Comparison of ENCODE assay signal across 27 cellular contexts in the genomic region with DNA sequence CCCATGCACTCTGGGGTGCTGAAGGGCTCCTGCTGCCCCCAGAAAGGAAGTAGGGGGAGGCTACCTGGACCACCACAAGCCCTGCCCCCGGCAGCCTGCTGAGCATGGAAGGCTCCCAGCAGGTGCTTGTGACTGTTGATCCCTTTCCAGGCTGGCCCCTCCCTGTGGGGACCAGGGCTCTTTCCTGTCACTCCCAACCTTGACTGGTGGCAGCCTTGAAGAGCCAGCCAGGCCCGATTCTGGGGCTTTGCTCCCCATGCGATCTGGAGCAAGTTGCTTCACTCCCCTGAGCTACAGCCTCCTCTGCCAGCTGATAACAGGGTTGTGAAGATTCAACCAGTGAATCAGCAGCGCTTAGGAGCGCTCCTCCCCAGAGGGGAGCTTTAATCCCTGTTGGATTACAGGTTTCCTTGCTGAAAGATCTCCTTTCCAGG. TPM values are rescaled to one million over a fixed set of nuclear protein-coding genes. Genes with fewer than 3 reads are reported as not detected.
A peak's percentile ranks its signal among the peaks of the same experiment; 100 is the strongest.
DNase-seq lines count a peak whose midpoint lies in the region; ATAC-seq, FAIRE-seq and TF ChIP-seq lines count a peak whose summit lies in the region.
"Had no signal": no experiment of that assay in that cellular context is flagged by ENCODE, and none has a peak within 500 bp of the region (broad histone marks: within the 10 kb centered on the region; RNA-seq: fewer than 3 reads in every experiment).

No MANE protein-coding gene starts in this region.

- no peaks in the 10 kb centered on the region for H3K9me3 Mint-ChIP-seq in activated CD4-positive, alpha-beta T cell treated with anti-CD3 and anti-CD28 coated beads, Interleukin-2, amount 10 ng/mL, durations not matched to agents 7 days and 5 days
- H3K9me3 Mint-ChIP-seq: activated T-helper 1 cell treated with anti-CD3 and anti-CD28 coated beads, Interleukin-12 subunit alpha, Interleukin-12 subunit beta, Interleukin-2, Interleukin-4 antibody, amounts not matched to agents 30 ng/mL and 10 ng/mL and 1 ng/mL, durations not matched to agents 14 hours and 24 hours and 36 hours; naive thymus-derived CD8-positive, alpha-beta T cell; stimulated activated memory B cell treated with anti-CD40 and anti-IgM and Interleukin-4, amounts not matched to agents 10 μg/mL and 1 μg/mL and 100 μg/mL, for 72 hours had no signal

- H2AFZ ChIP-seq in mammary epithelial cell (ENCODE audit: low read depth, low read length) (no peak overlapping the region), hepatocyte (no peak overlapping the region)
- H2AFZ ChIP-seq: PC-9 had no signal

- no peaks in the 10 kb centered on the region for H3K9me2 ChIP-seq in hepatocyte (replicated peaks; ENCODE audit: insufficient read depth)

- CTCF ChIA-PET in mammary epithelial cell (lab: Charles Lee; ENCODE audit: low non-redundant PET), result no interaction called here
- CTCF ChIA-PET in Panc1 (lab: Charles Lee), result no interaction called here
- CTCF ChIA-PET in activated CD4-positive, alpha-beta T cell treated with anti-CD3 and anti-CD28 coated beads, Interleukin-2, amount 10 ng/mL, durations not matched to agents 7 days and 5 days (lab: Charles Lee), result interaction anchor here (1.0 to 2.0 kb wide), 2 partner anchors 15 to 123 kb away, joined by 5 to 6 read pairs; no protein-coding TSS in a partner anchor

- TF ChIP-seq CTCF in breast epithelium (IDR thresholded peaks at IDR 0.05), result no peak
- no peak for TF ChIP-seq CTCF in mammary epithelial cell (conservative IDR thresholded peaks at IDR 0.05 in 1 of 2, IDR thresholded peaks at IDR 0.05 in 1 of 2; ENCODE audit: extremely low read depth in 1 of 2, insufficient read depth in 1 of 2, low read depth in 1 of 2, low read length in 2 of 2)
- TF ChIP-seq CTCF in Panc1 (IDR thresholded peaks at IDR 0.05), result no peak
- no peak for TF ChIP-seq CTCF in hepatocyte (IDR thresholded peaks at IDR 0.05; ENCODE audit: poor library complexity)

- FAIRE-seq in RCC 7860 (lab: Jason Lieb, UNC) (no peak), small intestine (lab: Jason Lieb, UNC) (no peak)
- FAIRE-seq: GM19239 had no signal

- H3K27ac Mint-ChIP-seq in activated CD4-positive, alpha-beta T cell treated with anti-CD3 and anti-CD28 coated beads, Interleukin-2, amount 10 ng/mL, durations not matched to agents 7 days and 5 days, result no peak overlapping the region
- H3K27ac Mint-ChIP-seq: activated CD8-positive, alpha-beta T cell treated with anti-CD3 and anti-CD28 coated beads, Interleukin-2, amount 10 ng/mL, durations not matched to agents 7 days and 5 days; activated T-helper 1 cell treated with anti-CD3 and anti-CD28 coated beads, Interleukin-12 subunit alpha, Interleukin-12 subunit beta, Interleukin-2, Interleukin-4 antibody, amounts not matched to agents 30 ng/mL and 10 ng/mL and 1 ng/mL, durations not matched to agents 14 hours and 24 hours and 36 hours; CD4-positive, CD25-positive, alpha-beta regulatory T cell had no signal

- peaks cover 18% of the 10 kb centered on the region for H3K27me3 Mint-ChIP-seq in activated CD4-positive, alpha-beta T cell treated with anti-CD3 and anti-CD28 coated beads, Interleukin-2, amount 10 ng/mL, durations not matched to agents 7 days and 5 days
- H3K27me3 Mint-ChIP-seq: stimulated activated memory B cell treated with anti-CD40 and anti-IgM and Interleukin-4, amounts not matched to agents 10 μg/mL and 1 μg/mL and 100 μg/mL, for 72 hours had no signal

- intact Hi-C loops in breast epithelium (cut with DNase I; ENCODE audit: low total_unique reads), result no loop called here
- intact Hi-C loops in mammary epithelial cell (cut with micrococcal nuclease), result no loop called here
- intact Hi-C loops in Panc1 (cut with micrococcal nuclease; ENCODE audit: unreplicated experiment), result no loop called here

- no peak for DNase-seq in breast epithelium (ENCODE audit: low spot score in 2 of 2)
- no peak for DNase-seq in mammary epithelial cell
- no peak for DNase-seq in Panc1 (ENCODE audit: low read depth, low spot score)
- DNase-seq in hepatocyte (ENCODE audit: low spot score), result peak; percentile 49
- no peak for DNase-seq in RCC 7860 (ENCODE audit: low spot score)
- no peak for DNase-seq in small intestine
- DNase-seq in activated CD4-positive, alpha-beta T cell treated with anti-CD3 and anti-CD28 coated beads, Interleukin-2, amount 10 ng/mL, durations not matched to agents 7 days and 5 days, result no peak
- DNase-seq in DMS53 (lab: John Stamatoyannopoulos, UW), result no peak
- DNase-seq: activated CD8-positive, alpha-beta T cell treated with anti-CD3 and anti-CD28 coated beads, Interleukin-2, amount 10 ng/mL, durations not matched to agents 7 days and 5 days; CD4-positive, CD25-positive, alpha-beta regulatory T cell; esophagus squamous epithelium; HCEC 1CT; head of caudate nucleus; lower lobe of right lung; MG63; NCI-H1930; NCI-H524; stimulated activated CD4-positive, alpha-beta T cell treated with anti-CD3 and anti-CD28 coated beads, Interleukin-12 subunit alpha, Interleukin-12 subunit beta, amount 100 ng/mL, for 4 hours; transverse colon had no signal

- peaks cover 13% of the 10 kb centered on the region for H3K36me3 Mint-ChIP-seq in activated CD4-positive, alpha-beta T cell treated with anti-CD3 and anti-CD28 coated beads, Interleukin-2, amount 10 ng/mL, durations not matched to agents 7 days and 5 days (ENCODE audit: low read depth)

- BruUV-seq in mammary epithelial cell (replicated peaks; lab: Mats Ljungman, UMichigan), result no TSS peak
- no TSS peak for BruUV-seq in Panc1 (replicated peaks; lab: Mats Ljungman, UMichigan)

- H3K9me3 ChIP-seq in breast epithelium (no peaks in the 10 kb centered on the region), mammary epithelial cell (replicated peaks; ENCODE audit: insufficient read depth, low read length) (no peaks in the 10 kb centered on the region), Panc1 (ENCODE audit: control insufficient read depth, insufficient read depth, low read depth, low read length) (no peaks in the 10 kb centered on the region), hepatocyte (ENCODE audit: low read depth) (no peaks in the 10 kb centered on the region), small intestine (ENCODE audit: control insufficient read depth, low read depth) (no peaks in the 10 kb centered on the region)
- H3K9me3 ChIP-seq: esophagus squamous epithelium, lower lobe of right lung, MG63, prostate gland, transverse colon had no signal

- H3K79me2 ChIP-seq in mammary epithelial cell (ENCODE audit: insufficient read depth, low read length) (peaks cover 21% of the 10 kb centered on the region), hepatocyte (peaks cover 19% of the 10 kb centered on the region)

- no peak for TF ChIP-seq POLR2A in breast epithelium (IDR thresholded peaks at IDR 0.05)

- no peak for ATAC-seq in Panc1
- ATAC-seq: activated CD8-positive, alpha-beta T cell treated with anti-CD3 and anti-CD28 coated beads, Interleukin-2, amount 10 ng/mL, durations not matched to agents 7 days and 5 days; lower lobe of right lung; naive thymus-derived CD8-positive, alpha-beta T cell; stimulated activated memory B cell treated with anti-CD40 and anti-IgM and Interleukin-4, amounts not matched to agents 10 μg/mL and 1 μg/mL and 100 μg/mL, for 72 hours had no signal

- dilution Hi-C loops in mammary epithelial cell (cut with HindIII; ENCODE audit: low sequenced_read_pairs), result no loop called here

- no peak overlapping the region for H3K4me2 ChIP-seq in mammary epithelial cell (ENCODE audit: insufficient read depth, low read depth, low read length)
- no peak overlapping the region for H3K4me2 ChIP-seq in hepatocyte
- H3K4me2 ChIP-seq: PC-9 had no signal

- peaks cover 17% of the 10 kb centered on the region for H3K4me1 Mint-ChIP-seq in activated CD4-positive, alpha-beta T cell treated with anti-CD3 and anti-CD28 coated beads, Interleukin-2, amount 10 ng/mL, durations not matched to agents 7 days and 5 days

- peaks cover 0 to 11% of the 10 kb centered on the region in 2 donors for H3K4me1 ChIP-seq in breast epithelium
- peaks cover 38% of the 10 kb centered on the region for H3K4me1 ChIP-seq in mammary epithelial cell (ENCODE audit: insufficient read depth, low read length)
- H3K4me1 ChIP-seq in Panc1 (ENCODE audit: control insufficient read depth, insufficient read depth, low read length), result peaks cover 45% of the 10 kb centered on the region
- H3K4me1 ChIP-seq in hepatocyte (ENCODE audit: insufficient read depth), result no peaks in the 10 kb centered on the region
- peaks cover 2% of the 10 kb centered on the region in 2 donors for H3K4me1 ChIP-seq in small intestine (ENCODE audit: control insufficient read depth in 2 of 2, insufficient read depth in 1 of 2, low read depth in 1 of 2, low read length in 1 of 2)

- H3K4me3 Mint-ChIP-seq in activated CD4-positive, alpha-beta T cell treated with anti-CD3 and anti-CD28 coated beads, Interleukin-2, amount 10 ng/mL, durations not matched to agents 7 days and 5 days, result no peak overlapping the region
- H3K4me3 Mint-ChIP-seq: activated CD8-positive, alpha-beta T cell treated with anti-CD3 and anti-CD28 coated beads, Interleukin-2, amount 10 ng/mL, durations not matched to agents 7 days and 5 days; activated T-helper 1 cell treated with anti-CD3 and anti-CD28 coated beads, Interleukin-12 subunit alpha, Interleukin-12 subunit beta, Interleukin-2, Interleukin-4 antibody, amounts not matched to agents 30 ng/mL and 10 ng/mL and 1 ng/mL, durations not matched to agents 14 hours and 24 hours and 36 hours; stimulated activated memory B cell treated with anti-CD40 and anti-IgM and Interleukin-4, amounts not matched to agents 10 μg/mL and 1 μg/mL and 100 μg/mL, for 72 hours had no signal

- WGBS in mammary epithelial cell (ENCODE audit: low coverage, missing lambda C conversion rate), result 90% methylated on average over 5 of the region's 5 CpGs
- WGBS in hepatocyte (ENCODE audit: low lambda C conversion rate, missing lambda C conversion rate), result 37% methylated on average over 5 of the region's 5 CpGs
- WGBS in small intestine, 3 donors, result 42 to 48% (median 46%) methylated on average over 5 of the region's 5 CpGs

- H3K4me3 ChIP-seq in breast epithelium (no peak overlapping the region), mammary epithelial cell (replicated peaks in 1 of 3; ENCODE audit: insufficient read depth in 1 of 3, low read depth in 2 of 3, low read length in 3 of 3) (no peak overlapping the region), Panc1 (ENCODE audit: low read depth in 2 of 2, low read length in 2 of 2) (no peak overlapping the region), hepatocyte (no peak overlapping the region), small intestine (ENCODE audit: low read depth in 1 of 2, low read length in 2 of 2) (no peak overlapping the region)
- H3K4me3 ChIP-seq: cardiac muscle cell, esophagus squamous epithelium, lower lobe of right lung, MG63, PC-9, prostate gland, transverse colon had no signal

- H3K27me3 ChIP-seq in breast epithelium, result no peaks in the 10 kb centered on the region
- no peaks in the 10 kb centered on the region for H3K27me3 ChIP-seq in mammary epithelial cell (ENCODE audit: insufficient read depth, low read length)
- H3K27me3 ChIP-seq in Panc1 (ENCODE audit: control insufficient read depth, insufficient read depth, low read length), result no peaks in the 10 kb centered on the region
- H3K27me3 ChIP-seq in hepatocyte, result peaks cover 18% of the 10 kb centered on the region
- H3K27me3 ChIP-seq in small intestine (ENCODE audit: control insufficient read depth in 2 of 2, insufficient read depth in 2 of 2, low read length in 2 of 2), result peaks cover 0 to 6% of the 10 kb centered on the region in 2 donors
- H3K27me3 ChIP-seq: MG63 had no signal

- H3K27ac ChIP-seq in breast epithelium, result peak overlapping the region; percentile 10 to 23
- no peak overlapping the region for H3K27ac ChIP-seq in mammary epithelial cell (ENCODE audit: insufficient read depth, low read depth, low read length)
- peak overlapping the region; percentile 64; the same call in 1 of the 2 replicates for H3K27ac ChIP-seq in Panc1 (ENCODE audit: low read length)
- H3K27ac ChIP-seq in hepatocyte, result no peak overlapping the region
- no peak overlapping the region for H3K27ac ChIP-seq in small intestine (ENCODE audit: low read depth in 1 of 2, low read length in 1 of 2)
- H3K27ac ChIP-seq: cardiac muscle cell, lower lobe of right lung, PC-9, prostate gland, transverse colon had no signal

- H4K20me1 ChIP-seq in mammary epithelial cell (ENCODE audit: insufficient read depth, low read length), result no peaks in the 10 kb centered on the region
- no peaks in the 10 kb centered on the region for H4K20me1 ChIP-seq in hepatocyte (ENCODE audit: insufficient read depth, poor library complexity, severe bottlenecking)

- H3K36me3 ChIP-seq in breast epithelium (no peaks in the 10 kb centered on the region), mammary epithelial cell (ENCODE audit: insufficient read depth, low read length) (peaks cover 4% of the 10 kb centered on the region), Panc1 (ENCODE audit: control insufficient read depth, insufficient read depth, low read length) (peaks cover 10% of the 10 kb centered on the region; the same call in 1 of the 2 replicates), hepatocyte (replicated peaks; ENCODE audit: insufficient read depth, low read depth) (no peaks in the 10 kb centered on the region), small intestine (ENCODE audit: control insufficient read depth in 2 of 2, insufficient read depth in 2 of 2, low read length in 2 of 2) (peaks cover 0 to 2% of the 10 kb centered on the region in 2 donors)
- H3K36me3 ChIP-seq: prostate gland, transverse colon had no signal

- H3K9ac ChIP-seq in mammary epithelial cell (ENCODE audit: insufficient read depth, low read length), result no peak overlapping the region

- in situ Hi-C loops in mammary epithelial cell (cut with MboI; ENCODE audit: low sequenced_read_pairs in 2 of 2), result loop anchor here in 1 of 2 donors (25.0 kb wide), 1 partner anchor 295 kb away; the partner anchor contains the start of genes KAT5 and RNASEH2C
- in situ Hi-C loops in Panc1 (cut with HindIII; ENCODE audit: low pct_unique_long_range_greater_than_20kb, low sequenced_read_pairs), result no loop called here

- POLR2A ChIA-PET in Panc1 (lab: Charles Lee), result interaction anchor here (0.5 kb wide), 1 partner anchor 499 kb away, joined by 5 read pairs; no protein-coding TSS in a partner anchor
- POLR2A ChIA-PET in activated CD4-positive, alpha-beta T cell treated with anti-CD3 and anti-CD28 coated beads, Interleukin-2, amount 10 ng/mL, durations not matched to agents 7 days and 5 days (lab: Charles Lee), result no interaction called here

RNA-seq across cellular contexts. Expression of gene CST6, which starts 4.6 kb away (rescaled TPM):
- under 1 TPM in 2 of 3 donors, not detected in 1; 0.59 to 0.98 TPM for total RNA-seq in breast epithelium
- total RNA-seq in mammary epithelial cell, result 10 to 100 TPM in 1 of 2 donors, 1 to 10 TPM in 1; 1.3 to 21.5 TPM
- polyA plus RNA-seq in mammary epithelial cell, result 8.3 TPM
- not detected for polyA minus RNA-seq in mammary epithelial cell
- 0.23 TPM for total RNA-seq in Panc1 (2021; ENCODE audit: unreplicated experiment)
- polyA plus RNA-seq in Panc1 (2012; ENCODE audit: insufficient read length), result not detected
- total RNA-seq in hepatocyte, result 3.0 and 4.4 TPM in 2 replicates
- polyA plus RNA-seq in hepatocyte, result 9.4 and 17.6 TPM in 2 replicates
- polyA plus RNA-seq in small intestine, result not detected
- not detected for total RNA-seq in activated CD4-positive, alpha-beta T cell treated with anti-CD3 and anti-CD28 coated beads, Interleukin-2, amount 10 ng/mL, durations not matched to agents 7 days and 5 days
- total RNA-seq: activated CD8-positive, alpha-beta T cell treated with anti-CD3 and anti-CD28 coated beads, Interleukin-2, amount 10 ng/mL, durations not matched to agents 7 days and 5 days; cardiac muscle cell; CD4-positive, CD25-positive, alpha-beta regulatory T cell; naive thymus-derived CD8-positive, alpha-beta T cell; transverse colon had no signal
- polyA plus RNA-seq: cardiac muscle cell; CD4-positive, CD25-positive, alpha-beta regulatory T cell; naive thymus-derived CD8-positive, alpha-beta T cell had no signal

RNA-seq across cellular contexts. Expression of gene BANF1, which starts 4.9 kb away (rescaled TPM):
- total RNA-seq in breast epithelium, result 10 to 100 TPM; 15.7 to 42.0 (median 37.4) TPM
- 100 to 1,000 TPM in 1 of 2 donors, 10 to 100 TPM in 1; 22.8 to 174 TPM for total RNA-seq in mammary epithelial cell
- polyA plus RNA-seq in mammary epithelial cell, result 155 TPM
- 111 TPM for polyA minus RNA-seq in mammary epithelial cell
- total RNA-seq in Panc1 (2021; ENCODE audit: unreplicated experiment), result 494 TPM
- polyA plus RNA-seq in Panc1 (2012; ENCODE audit: insufficient read length), result 447 TPM
- total RNA-seq in hepatocyte, result 22.8 and 37.8 TPM in 2 replicates
- polyA plus RNA-seq in hepatocyte, result 197 and 215 TPM in 2 replicates
- 100 to 1,000 TPM in 1 of 3 donors, 10 to 100 TPM in 2; 80.0 to 193 (median 95.1) TPM for polyA plus RNA-seq in small intestine
- 100 to 1,000 TPM; 223 to 236 TPM for total RNA-seq in activated CD4-positive, alpha-beta T cell treated with anti-CD3 and anti-CD28 coated beads, Interleukin-2, amount 10 ng/mL, durations not matched to agents 7 days and 5 days

RNA-seq across cellular contexts. Expression of gene EIF1AD, which starts 5.3 kb away (rescaled TPM):
- total RNA-seq in breast epithelium, result 10 to 100 TPM; 31.0 to 33.1 (median 31.0) TPM
- total RNA-seq in mammary epithelial cell, result 10 to 100 TPM; 26.8 to 36.9 TPM
- 40.5 TPM for polyA plus RNA-seq in mammary epithelial cell
- polyA minus RNA-seq in mammary epithelial cell, result 74.5 TPM
- 64.6 TPM for total RNA-seq in Panc1 (2021; ENCODE audit: unreplicated experiment)
- polyA plus RNA-seq in Panc1 (2012; ENCODE audit: insufficient read length), result 33.7 TPM
- 25.6 and 27.0 TPM in 2 replicates for total RNA-seq in hepatocyte
- 19.4 and 24.8 TPM in 2 replicates for polyA plus RNA-seq in hepatocyte
- 10 to 100 TPM; 14.8 to 19.8 (median 19.7) TPM for polyA plus RNA-seq in small intestine
- total RNA-seq in activated CD4-positive, alpha-beta T cell treated with anti-CD3 and anti-CD28 coated beads, Interleukin-2, amount 10 ng/mL, durations not matched to agents 7 days and 5 days, result 10 to 100 TPM; 50.4 to 54.4 TPM

RNA-seq across cellular contexts. Expression of gene CATSPER1, which starts 19.1 kb away (rescaled TPM):
- total RNA-seq in breast epithelium (1 to 10 TPM in 1 of 3 donors, under 1 TPM in 1, not detected in 1; 0.32 to 1.3 TPM), mammary epithelial cell (under 1 TPM in 1 of 2 donors, not detected in 1; 0.61 TPM), Panc1 (2021; ENCODE audit: unreplicated experiment) (0.15 TPM), hepatocyte (not detected in 2 replicates)
- polyA plus RNA-seq in mammary epithelial cell (0.52 TPM), hepatocyte (not detected in 2 replicates), small intestine (under 1 TPM in 1 of 3 donors, not detected in 2; 0.04 TPM)
- polyA minus RNA-seq in mammary epithelial cell, result not detected
- 0.41 TPM for polyA plus RNA-seq in Panc1 (2012; ENCODE audit: insufficient read length)
- total RNA-seq in activated CD4-positive, alpha-beta T cell treated with anti-CD3 and anti-CD28 coated beads, Interleukin-2, amount 10 ng/mL, durations not matched to agents 7 days and 5 days, result not detected
- total RNA-seq: A673; activated CD8-positive, alpha-beta T cell treated with anti-CD3 and anti-CD28 coated beads, Interleukin-2, amount 10 ng/mL, durations not matched to agents 7 days and 5 days; cardiac muscle cell; CD4-positive, CD25-positive, alpha-beta regulatory T cell; esophagus squamous epithelium; naive thymus-derived CD8-positive, alpha-beta T cell; transverse colon had no signal
- polyA plus RNA-seq: cardiac muscle cell; CD4-positive, CD25-positive, alpha-beta regulatory T cell had no signal

RNA-seq across cellular contexts. Expression of gene GAL3ST3, which starts 41.7 kb away (rescaled TPM):
- under 1 TPM in 1 of 3 donors, not detected in 2; 0.29 TPM for total RNA-seq in breast epithelium
- under 1 TPM in 1 of 2 donors, not detected in 1; under 0.01 TPM for total RNA-seq in mammary epithelial cell
- not detected for polyA plus RNA-seq in mammary epithelial cell
- polyA minus RNA-seq in mammary epithelial cell, result not detected
- total RNA-seq in Panc1 (2021; ENCODE audit: unreplicated experiment), result not detected
- polyA plus RNA-seq in Panc1 (2012; ENCODE audit: insufficient read length), result not detected
- 0.68 and 0.80 TPM in 2 replicates for total RNA-seq in hepatocyte
- polyA plus RNA-seq in hepatocyte, result 1.1 and 2.6 TPM in 2 replicates
- under 1 TPM in 1 of 3 donors, not detected in 2; 0.12 TPM for polyA plus RNA-seq in small intestine
- total RNA-seq in activated CD4-positive, alpha-beta T cell treated with anti-CD3 and anti-CD28 coated beads, Interleukin-2, amount 10 ng/mL, durations not matched to agents 7 days and 5 days, result not detected
- total RNA-seq: activated CD8-positive, alpha-beta T cell treated with anti-CD3 and anti-CD28 coated beads, Interleukin-2, amount 10 ng/mL, durations not matched to agents 7 days and 5 days; CD4-positive, CD25-positive, alpha-beta regulatory T cell; esophagus squamous epithelium; lower lobe of right lung; naive thymus-derived CD8-positive, alpha-beta T cell; PC-9; transverse colon had no signal
- polyA plus RNA-seq: CD4-positive, CD25-positive, alpha-beta regulatory T cell had no signal

Comparison
In these comparisons a context has a peak if more than half of its experiments do, and no peak if none do; other contexts are left out.
1. H3K27ac ChIP-seq: peak in breast epithelium (2 of 2) and Panc1 (single experiment); none in mammary epithelial cell (single experiment), hepatocyte (single experiment) and small intestine (0 of 2).